1 cellular context compared by ENCODE assay signal in the genomic region with DNA sequence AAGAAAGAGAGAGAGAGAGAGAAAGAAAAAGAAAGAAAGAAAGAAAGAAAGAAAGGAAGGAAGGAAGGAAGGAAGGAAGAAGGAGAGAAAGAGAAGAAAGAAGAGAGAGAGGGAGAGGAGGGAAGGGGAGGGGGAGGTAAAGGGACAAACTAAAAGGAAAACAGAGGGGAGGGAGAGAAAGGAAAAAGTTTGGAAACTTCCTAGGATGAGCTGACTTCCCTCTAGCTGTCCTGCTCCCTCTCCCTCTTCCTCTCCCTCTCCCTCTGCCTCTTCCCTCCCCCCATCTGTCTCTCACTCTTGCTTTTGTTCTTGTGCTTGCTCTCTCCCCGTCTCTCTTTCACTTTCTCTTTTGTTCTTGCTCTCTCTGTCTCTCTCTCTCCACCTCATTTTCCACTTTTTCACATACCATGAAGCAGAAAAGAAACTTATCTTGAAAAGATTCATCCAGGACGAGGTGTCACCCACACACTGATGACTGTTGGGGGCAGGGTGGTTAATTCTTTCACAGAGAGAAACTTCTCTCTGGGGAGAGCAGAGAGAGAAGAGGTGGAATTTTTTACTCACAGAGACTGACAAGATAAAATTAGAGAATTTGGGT.
TF ChIP-seq lines count a peak whose summit lies in the region.

No MANE protein-coding gene starts in this region.

TF ChIP-seq in IMR-90, 13 proteins besides CTCF, POLR2A, EP300 and RAD21 (continued from another document):
- TF ChIP-seq, protein P1, sequence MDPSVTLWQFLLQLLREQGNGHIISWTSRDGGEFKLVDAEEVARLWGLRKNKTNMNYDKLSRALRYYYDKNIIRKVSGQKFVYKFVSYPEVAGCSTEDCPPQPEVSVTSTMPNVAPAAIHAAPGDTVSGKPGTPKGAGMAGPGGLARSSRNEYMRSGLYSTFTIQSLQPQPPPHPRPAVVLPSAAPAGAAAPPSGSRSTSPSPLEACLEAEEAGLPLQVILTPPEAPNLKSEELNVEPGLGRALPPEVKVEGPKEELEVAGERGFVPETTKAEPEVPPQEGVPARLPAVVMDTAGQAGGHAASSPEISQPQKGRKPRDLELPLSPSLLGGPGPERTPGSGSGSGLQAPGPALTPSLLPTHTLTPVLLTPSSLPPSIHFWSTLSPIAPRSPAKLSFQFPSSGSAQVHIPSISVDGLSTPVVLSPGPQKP (IDR thresholded peaks at IDR 0.05; ENCODE audit: borderline replicate concordance, low read depth, low read length) = no peak
- TF ChIP-seq CEBPB (IDR thresholded peaks at IDR 0.05; ENCODE audit: low read depth, low read length) (no peak), RFX5 (IDR thresholded peaks at IDR 0.05; ENCODE audit: low read depth, low read length) (no peak), NFE2L2 (IDR thresholded peaks at IDR 0.05; ENCODE audit: low read depth, low read length) (no peak), SMC3 (IDR thresholded peaks at IDR 0.05; ENCODE audit: low read depth, low read length) (no peak)
- TF ChIP-seq, protein P2, sequence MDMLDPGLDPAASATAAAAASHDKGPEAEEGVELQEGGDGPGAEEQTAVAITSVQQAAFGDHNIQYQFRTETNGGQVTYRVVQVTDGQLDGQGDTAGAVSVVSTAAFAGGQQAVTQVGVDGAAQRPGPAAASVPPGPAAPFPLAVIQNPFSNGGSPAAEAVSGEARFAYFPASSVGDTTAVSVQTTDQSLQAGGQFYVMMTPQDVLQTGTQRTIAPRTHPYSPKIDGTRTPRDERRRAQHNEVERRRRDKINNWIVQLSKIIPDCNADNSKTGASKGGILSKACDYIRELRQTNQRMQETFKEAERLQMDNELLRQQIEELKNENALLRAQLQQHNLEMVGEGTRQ (IDR thresholded peaks at IDR 0.05; ENCODE audit: low read depth, low read length) = no peak
